Comparison of ENCODE assay signal across 12 cellular contexts in the genomic region with DNA sequence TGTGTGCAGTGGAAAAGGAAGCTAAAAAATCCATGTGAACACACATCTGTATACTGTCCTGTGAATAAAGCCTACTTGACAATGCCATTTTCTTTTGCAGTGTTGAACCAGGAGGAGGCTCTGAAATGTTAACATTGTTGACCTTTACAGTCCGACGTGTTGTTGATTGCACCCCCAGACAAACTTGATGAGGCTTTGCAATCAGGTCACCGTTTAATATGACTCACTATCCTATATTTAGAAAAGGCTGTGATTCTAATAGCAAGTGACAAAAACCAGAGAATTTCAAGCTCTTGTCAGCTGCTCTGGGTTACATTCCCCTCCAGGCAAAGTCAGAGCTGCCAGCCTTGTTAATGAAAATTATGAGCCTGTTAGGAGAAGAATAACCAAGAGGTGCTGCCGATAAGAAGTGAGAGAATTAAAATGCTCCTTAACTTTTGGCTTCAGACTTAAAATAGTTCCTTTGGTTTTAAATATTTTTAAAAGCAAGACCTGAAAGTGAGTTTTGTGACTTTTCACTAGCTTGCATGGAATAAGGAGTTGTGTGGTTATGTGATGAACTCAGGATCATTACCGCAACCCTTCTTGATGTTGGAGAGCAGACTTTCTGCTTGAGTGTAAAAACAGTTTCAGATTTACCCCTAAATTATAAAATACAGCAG.
DNase-seq lines count a peak whose midpoint lies in the region; ATAC-seq and TF ChIP-seq lines count a peak whose summit lies in the region.
"Had no signal": no experiment of that assay in that cellular context is flagged by ENCODE, and none has a peak within 500 bp of the region (broad histone marks: within the 10 kb centered on the region; RNA-seq: fewer than 3 reads in every experiment).

No MANE protein-coding gene starts in this region.

- H3K9me3 Mint-ChIP-seq in GM23338: no peaks in the 10 kb centered on the region; the same call in 2 of the 3 replicates
- no peaks in the 10 kb centered on the region for H3K9me3 Mint-ChIP-seq in stimulated activated effector memory CD8-positive, alpha-beta T cell treated with anti-CD3 and anti-CD28 coated beads, Interleukin-12 subunit alpha, Interleukin-12 subunit beta, amount 100 ng/mL, for 72 hours
- no peaks in the 10 kb centered on the region for H3K9me3 Mint-ChIP-seq in activated naive CD8-positive, alpha-beta T cell treated with anti-CD3 and anti-CD28 coated beads for 36 hours
- H3K9me3 Mint-ChIP-seq: activated B cell treated with CpG ODN at 0.5 μM for 24 hours; stimulated activated naive CD8-positive, alpha-beta T cell treated with anti-CD3 and anti-CD28 coated beads, Interleukin-15, Interleukin-2, amounts not matched to agents 100 ng/mL and 50 ng/mL, for 24 hours had no signal

- no peak for DNase-seq in GM23338 (ENCODE audit: low spot score)
- DNase-seq in WERI-Rb-1: no peak
- DNase-seq in left ventricle myocardium superior: no peak
- DNase-seq in stimulated activated effector memory CD8-positive, alpha-beta T cell treated with anti-CD3 and anti-CD28 coated beads, Interleukin-12 subunit alpha, Interleukin-12 subunit beta, amount 100 ng/mL, for 72 hours (ENCODE audit: low spot score in 2 of 2): no peak
- DNase-seq in activated CD4-positive, alpha-beta T cell treated with anti-CD3 and anti-CD28 coated beads for 48 hours: no peak
- no peak for DNase-seq in NCI-H345 treated with DMSO at 0.1 percent for 48 hours (lab: John Stamatoyannopoulos, UW; ENCODE audit: unreplicated experiment)
- DNase-seq in activated naive CD8-positive, alpha-beta T cell treated with anti-CD3 and anti-CD28 coated beads for 36 hours: no peak
- DNase-seq: activated B cell treated with CpG ODN at 0.5 μM for 24 hours, OCI-M1 had no signal

- H3K9me2 ChIP-seq in GM23338 (ENCODE audit: insufficient read depth): 0 out of 2 replicates have a peak, but pooled peaks cover 6% of the 10 kb centered on the region

- no peaks in the 10 kb centered on the region for H3F3A ChIP-seq in GM23338 (replicated peaks; ENCODE audit: low read depth)

- no peaks in the 10 kb centered on the region for H4K20me1 ChIP-seq in GM23338 (replicated peaks; ENCODE audit: insufficient read depth)

- H3K27me3 ChIP-seq in GM23338 (ENCODE audit: insufficient read depth) (no peaks in the 10 kb centered on the region), WERI-Rb-1 (ENCODE audit: insufficient read depth, low read depth, severe bottlenecking) (no peaks in the 10 kb centered on the region)

- peaks cover 6% of the 10 kb centered on the region; the same call in 1 of the 2 replicates for H3K4me1 ChIP-seq in GM23338 (ENCODE audit: insufficient read depth)

- intact Hi-C loops in left ventricle myocardium superior (cut with micrococcal nuclease): no loop called here

- H3K36me3 ChIP-seq in GM23338 (ENCODE audit: insufficient read depth): no peaks in the 10 kb centered on the region
- no peaks in the 10 kb centered on the region for H3K36me3 ChIP-seq in WERI-Rb-1

- H3K27me3 Mint-ChIP-seq in GM23338 (ENCODE audit: insufficient read depth, low read depth, poor library complexity): peaks cover 9% of the 10 kb centered on the region
- H3K27me3 Mint-ChIP-seq in activated naive CD8-positive, alpha-beta T cell treated with anti-CD3 and anti-CD28 coated beads for 36 hours: peaks cover 4% of the 10 kb centered on the region

- H3K4me2 ChIP-seq in GM23338: 0 out of 2 replicates have a peak overlapping the region, but pooled peaks have one; percentile 24

- TF ChIP-seq CTCF in GM23338 (conservative IDR thresholded peaks at IDR 0.05; ENCODE audit: low read depth in 2 of 2) (no peak), WERI-Rb-1 (IDR thresholded peaks at IDR 0.05; ENCODE audit: low read depth, low read length) (no peak)

- H2AFZ ChIP-seq in GM23338: peak overlapping the region; percentile 33

- no peaks in the 10 kb centered on the region for H3K9me3 ChIP-seq in WERI-Rb-1 (ENCODE audit: severe bottlenecking)

- H3K36me3 Mint-ChIP-seq in GM23338 (ENCODE audit: low read depth): no peaks in the 10 kb centered on the region
- H3K36me3 Mint-ChIP-seq in stimulated activated effector memory CD8-positive, alpha-beta T cell treated with anti-CD3 and anti-CD28 coated beads, Interleukin-12 subunit alpha, Interleukin-12 subunit beta, amount 100 ng/mL, for 72 hours: no peaks in the 10 kb centered on the region
- no peaks in the 10 kb centered on the region for H3K36me3 Mint-ChIP-seq in activated naive CD8-positive, alpha-beta T cell treated with anti-CD3 and anti-CD28 coated beads for 36 hours

- no peak overlapping the region for H3K27ac ChIP-seq in GM23338 (ENCODE audit: low read depth)
- peak overlapping the region; percentile 41 for H3K27ac ChIP-seq in WERI-Rb-1

- no peak overlapping the region for H3K27ac Mint-ChIP-seq in GM23338
- no peak overlapping the region for H3K27ac Mint-ChIP-seq in stimulated activated effector memory CD8-positive, alpha-beta T cell treated with anti-CD3 and anti-CD28 coated beads, Interleukin-12 subunit alpha, Interleukin-12 subunit beta, amount 100 ng/mL, for 72 hours
- no peak overlapping the region for H3K27ac Mint-ChIP-seq in activated naive CD8-positive, alpha-beta T cell treated with anti-CD3 and anti-CD28 coated beads for 36 hours
- H3K27ac Mint-ChIP-seq: activated B cell treated with CpG ODN at 0.5 μM for 24 hours; stimulated activated naive CD8-positive, alpha-beta T cell treated with anti-CD3 and anti-CD28 coated beads, Interleukin-15, Interleukin-2, amounts not matched to agents 100 ng/mL and 50 ng/mL, for 24 hours had no signal

- H3K4me3 Mint-ChIP-seq in GM23338: no peak overlapping the region
- H3K4me3 Mint-ChIP-seq in stimulated activated effector memory CD8-positive, alpha-beta T cell treated with anti-CD3 and anti-CD28 coated beads, Interleukin-12 subunit alpha, Interleukin-12 subunit beta, amount 100 ng/mL, for 72 hours: no peak overlapping the region
- no peak overlapping the region for H3K4me3 Mint-ChIP-seq in activated naive CD8-positive, alpha-beta T cell treated with anti-CD3 and anti-CD28 coated beads for 36 hours
- H3K4me3 Mint-ChIP-seq: activated B cell treated with CpG ODN at 0.5 μM for 24 hours; stimulated activated naive CD8-positive, alpha-beta T cell treated with anti-CD3 and anti-CD28 coated beads, Interleukin-15, Interleukin-2, amounts not matched to agents 100 ng/mL and 50 ng/mL, for 24 hours had no signal

- H3K4me1 Mint-ChIP-seq in GM23338: peaks cover 12% of the 10 kb centered on the region
- H3K4me1 Mint-ChIP-seq in stimulated activated effector memory CD8-positive, alpha-beta T cell treated with anti-CD3 and anti-CD28 coated beads, Interleukin-12 subunit alpha, Interleukin-12 subunit beta, amount 100 ng/mL, for 72 hours: no peaks in the 10 kb centered on the region
- H3K4me1 Mint-ChIP-seq in activated naive CD8-positive, alpha-beta T cell treated with anti-CD3 and anti-CD28 coated beads for 36 hours: no peaks in the 10 kb centered on the region
- H3K4me1 Mint-ChIP-seq: activated B cell treated with CpG ODN at 0.5 μM for 24 hours had no signal

- ATAC-seq in GM23338 (no peak), left ventricle myocardium superior (peak; percentile 88), esophagus mucosa (no peak)
- peak; percentile 26 for ATAC-seq in stimulated activated effector memory CD8-positive, alpha-beta T cell treated with anti-CD3 and anti-CD28 coated beads, Interleukin-12 subunit alpha, Interleukin-12 subunit beta, amount 100 ng/mL, for 72 hours

- no peaks in the 10 kb centered on the region for H3K79me2 ChIP-seq in GM23338 (replicated peaks; ENCODE audit: insufficient read depth)

- H3K4me3 ChIP-seq in GM23338 (no peak overlapping the region), WERI-Rb-1 (ENCODE audit: low read depth, low read length) (no peak overlapping the region)
- H3K4me3 ChIP-seq: lung had no signal

TF ChIP-seq in GM23338, 12 proteins besides CTCF, POLR2A, EP300 and RAD21 (continues in another document):
- no peak for TF ChIP-seq NANOG (IDR thresholded peaks at IDR 0.05; ENCODE audit: borderline replicate concordance)
- TF ChIP-seq ZNF331 (CRISPR knock-in tag; IDR thresholded peaks at IDR 0.05; ENCODE audit: low read depth): no peak

Comparison
In these comparisons a context has a peak if more than half of its experiments do, and no peak if none do; other contexts are left out.
1. ATAC-seq: peak in left ventricle myocardium superior (single experiment) and stimulated activated effector memory CD8-positive, alpha-beta T cell treated with anti-CD3 and anti-CD28 coated beads, Interleukin-12 subunit alpha, Interleukin-12 subunit beta, amount 100 ng/mL, for 72 hours (single experiment); none in GM23338 (single experiment) and esophagus mucosa (single experiment).